ENCODE assay signal across 27 cellular contexts in genomic region chr21:41475714-41476405, GRCh38. TPM values are rescaled to one million over a fixed set of nuclear protein-coding genes. Genes with fewer than 3 reads are reported as not detected.
"Had no signal": no experiment of that assay in that cellular context is flagged by ENCODE, and none has a peak within 500 bp of the region (broad histone marks: within the 10 kb centered on the region; RNA-seq: fewer than 3 reads in every experiment).

No MANE protein-coding gene starts in this region.

- H3K4me1 ChIP-seq: foreskin keratinocyte, uterus had no signal

- H3K36me3 ChIP-seq: uterus had no signal

- H3K4me3 Mint-ChIP-seq: activated B cell treated with CpG ODN at 0.5 μM for 24 hours; activated naive CD4-positive, alpha-beta T cell treated with anti-CD3 and anti-CD28 coated beads, Interleukin-2, amount 10 ng/mL, durations not matched to agents 7 days and 5 days; mesothelial cell of epicardium; nephron; stimulated activated effector memory CD8-positive, alpha-beta T cell treated with anti-CD3 and anti-CD28 coated beads, Interleukin-12 subunit alpha, Interleukin-12 subunit beta, amount 100 ng/mL, for 72 hours had no signal

- ATAC-seq: body of pancreas; foreskin keratinocyte; left lung; pancreas; right cardiac atrium; stimulated activated effector memory CD8-positive, alpha-beta T cell treated with anti-CD3 and anti-CD28 coated beads, Interleukin-12 subunit alpha, Interleukin-12 subunit beta, amount 100 ng/mL, for 72 hours had no signal

- H3K9me3 Mint-ChIP-seq: activated B cell treated with CpG ODN at 0.5 μM for 24 hours; activated naive CD4-positive, alpha-beta T cell treated with anti-CD3 and anti-CD28 coated beads, Interleukin-2, amount 10 ng/mL, durations not matched to agents 7 days and 5 days; mesothelial cell of epicardium; nephron; stimulated activated effector memory CD8-positive, alpha-beta T cell treated with anti-CD3 and anti-CD28 coated beads, Interleukin-12 subunit alpha, Interleukin-12 subunit beta, amount 100 ng/mL, for 72 hours had no signal

- H3K4me1 Mint-ChIP-seq: activated B cell treated with CpG ODN at 0.5 μM for 24 hours had no signal

- H3K27me3 ChIP-seq: body of pancreas, pancreas, transverse colon, uterus had no signal

- DNase-seq: activated B cell treated with CpG ODN at 0.5 μM for 24 hours; activated CD4-positive, alpha-beta T cell treated with anti-CD3 and anti-CD28 coated beads for 4 hours; activated CD4-positive, alpha-beta T cell treated with anti-CD3 and anti-CD28 coated beads, Interleukin-2, amount 50 U/mL, for 48 hours; activated effector memory CD4-positive, alpha-beta T cell treated with anti-CD3 and anti-CD28 coated beads, Interleukin-2, amount 50 U/mL, for 16 hours; activated naive CD4-positive, alpha-beta T cell treated with anti-CD3 and anti-CD28 coated beads, Interleukin-2, amount 10 ng/mL, durations not matched to agents 7 days and 5 days; amygdala; central memory CD4-positive, alpha-beta T cell; effector memory CD4-positive, alpha-beta T cell; foreskin keratinocyte; kidney; left lung; mammary epithelial cell; pancreas; right cardiac atrium; stimulated activated CD4-positive, alpha-beta T cell treated with anti-CD3 and anti-CD28 coated beads, Interleukin-2, amount 100 ng/mL, for 24 hours; T1000; transverse colon; uterus had no signal

- H3K27ac Mint-ChIP-seq: activated B cell treated with CpG ODN at 0.5 μM for 24 hours; activated naive CD4-positive, alpha-beta T cell treated with anti-CD3 and anti-CD28 coated beads, Interleukin-2, amount 10 ng/mL, durations not matched to agents 7 days and 5 days; mesothelial cell of epicardium; nephron; stimulated activated effector memory CD8-positive, alpha-beta T cell treated with anti-CD3 and anti-CD28 coated beads, Interleukin-12 subunit alpha, Interleukin-12 subunit beta, amount 100 ng/mL, for 72 hours had no signal

- FAIRE-seq: kidney, pancreas had no signal

- H3K4me3 ChIP-seq: body of pancreas, left lung, pancreas, skin epidermis, transverse colon, uterus had no signal

- H3K27ac ChIP-seq: foreskin keratinocyte, left lung, pancreas, skin epidermis, transverse colon, uterus had no signal

- H3K36me3 Mint-ChIP-seq: activated naive CD4-positive, alpha-beta T cell treated with anti-CD3 and anti-CD28 coated beads, Interleukin-2, amount 10 ng/mL, durations not matched to agents 7 days and 5 days; mesothelial cell of epicardium; stimulated activated effector memory CD8-positive, alpha-beta T cell treated with anti-CD3 and anti-CD28 coated beads, Interleukin-12 subunit alpha, Interleukin-12 subunit beta, amount 100 ng/mL, for 72 hours had no signal

- H3K9me3 ChIP-seq: body of pancreas, left lung, pancreas, transverse colon, uterus had no signal

RNA-seq across cellular contexts. Expression of gene TMPRSS2, which starts 32.1 kb away (rescaled TPM):
- total RNA-seq: activated B cell treated with CpG ODN at 0.5 μM for 24 hours, dermis microvascular lymphatic vessel endothelial cell, foreskin keratinocyte, glomerular endothelial cell, pulmonary artery endothelial cell, right cardiac atrium, temporal lobe had no signal
- polyA plus RNA-seq: foreskin keratinocyte, mammary epithelial cell had no signal
